In the genomic region with DNA sequence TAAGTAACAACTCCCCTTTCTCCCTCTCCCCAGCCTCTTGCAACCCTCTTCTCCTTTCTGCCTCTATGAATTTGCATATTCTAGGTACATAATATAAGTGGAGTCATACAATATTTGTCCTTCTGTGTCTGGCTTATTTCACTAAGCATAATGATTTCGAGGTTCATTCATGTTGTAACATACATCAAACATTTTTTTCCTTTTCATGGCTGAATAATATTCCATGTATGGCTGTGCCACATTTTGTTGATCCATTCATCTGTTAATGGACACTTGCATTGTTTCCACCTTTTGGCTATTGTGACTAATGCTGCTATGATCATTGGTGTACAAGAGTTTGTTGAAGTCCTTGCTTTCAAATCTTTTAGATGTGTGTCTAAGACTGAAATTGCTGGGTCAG, we compare ENCODE assay signal across 37 cellular contexts. TPM values are rescaled to one million over a fixed set of nuclear protein-coding genes. Genes with fewer than 3 reads are reported as not detected.
"Had no signal": no experiment of that assay in that cellular context is flagged by ENCODE, and none has a peak within 500 bp of the region (broad histone marks: within the 10 kb centered on the region; RNA-seq: fewer than 3 reads in every experiment).

No MANE protein-coding gene starts in this region.

- H3K36me3 ChIP-seq: adrenal gland, ascending aorta, brain microvascular endothelial cell, breast epithelium, cardiac muscle cell had no signal

- H3K9me3 ChIP-seq: adrenal gland, ascending aorta, body of pancreas, breast epithelium had no signal

- H3K27me3 ChIP-seq: ascending aorta, body of pancreas, breast epithelium, cardiac muscle cell had no signal

- H3K27ac ChIP-seq: adrenal gland, ascending aorta, body of pancreas, brain microvascular endothelial cell, breast epithelium, cardiac muscle cell had no signal

- H3K4me3 ChIP-seq: adrenal gland, ascending aorta, body of pancreas, breast epithelium, cardiac muscle cell had no signal

- ATAC-seq: activated naive CD4-positive, alpha-beta T cell treated with anti-CD3 and anti-CD28 coated beads, Interleukin-2, amount 50 U/mL, for 72 hours; activated naive CD8-positive, alpha-beta T cell treated with anti-CD3 and anti-CD28 coated beads, Interleukin-2, amount 50 U/mL, for 24 hours; activated T-cell treated with anti-CD3 and anti-CD28 coated beads, Interleukin-2, amount 50 U/mL, for 4 hours; activated T-cell treated with anti-CD3 and anti-CD28 coated beads, Interleukin-2, amount 50 U/mL, for 72 hours; activated T-helper 17 cell treated with anti-CD3 and anti-CD28 coated beads, Interleukin-2, amount 50 U/mL, for 72 hours; body of pancreas had no signal

- DNase-seq: activated effector memory CD4-positive, alpha-beta T cell treated with anti-CD3 and anti-CD28 coated beads, Interleukin-2, amount 50 U/mL, for 16 hours; activated effector memory CD4-positive, alpha-beta T cell treated with Interleukin-2 at 50 U/mL for 16 hours; activated gamma-delta T cell; activated gamma-delta T cell treated with Interleukin-2 at 50 U/mL for 16 hours; activated naive CD4-positive, alpha-beta T cell; activated naive CD4-positive, alpha-beta T cell treated with anti-CD3 and anti-CD28 coated beads for 36 hours; activated naive CD4-positive, alpha-beta T cell treated with anti-CD3 and anti-CD28 coated beads, Interleukin-2, amount 10 ng/mL, durations not matched to agents 7 days and 5 days; activated naive CD4-positive, alpha-beta T cell treated with anti-CD3 and anti-CD28 coated beads, Interleukin-2, amount 50 U/mL, for 16 hours; activated naive CD4-positive, alpha-beta T cell treated with Interleukin-2 at 50 U/mL for 16 hours; activated naive CD8-positive, alpha-beta T cell treated with anti-CD3 and anti-CD28 coated beads for 36 hours; activated naive CD8-positive, alpha-beta T cell treated with anti-CD3 and anti-CD28 coated beads, Interleukin-2, amount 10 ng/mL, durations not matched to agents 7 days and 5 days; activated naive CD8-positive, alpha-beta T cell treated with anti-CD3 and anti-CD28 coated beads, Interleukin-2, amount 50 U/mL, for 24 hours; activated T-cell treated with anti-CD3 and anti-CD28 coated beads, Interleukin-2, amount 50 U/mL, for 1 hour; activated T-cell treated with anti-CD3 and anti-CD28 coated beads, Interleukin-2, amount 50 U/mL, for 24 hours; activated T-cell treated with anti-CD3 and anti-CD28 coated beads, Interleukin-2, amount 50 U/mL, for 4 hours; activated T-cell treated with anti-CD3 and anti-CD28 coated beads, Interleukin-2, amount 50 U/mL, for 48 hours; activated T-cell treated with anti-CD3 and anti-CD28 coated beads, Interleukin-2, amount 50 U/mL, for 72 hours; adrenal gland; amniotic stem cell; amygdala; anterior cingulate cortex; aorta; body of pancreas; brain microvascular endothelial cell; caudate nucleus; central memory CD4-positive, alpha-beta T cell had no signal

- FAIRE-seq: astrocyte, bronchial epithelial cell had no signal

- H3K4me1 ChIP-seq: adrenal gland, ascending aorta, body of pancreas, breast epithelium had no signal

RNA-seq across cellular contexts. Expression of a gene that starts 17.6 kb away (rescaled TPM):
- total RNA-seq: activated naive CD4-positive, alpha-beta T cell treated with anti-CD3 and anti-CD28 coated beads, Interleukin-2, amount 50 U/mL, for 72 hours; activated naive CD8-positive, alpha-beta T cell treated with anti-CD3 and anti-CD28 coated beads for 36 hours; activated naive CD8-positive, alpha-beta T cell treated with anti-CD3 and anti-CD28 coated beads, Interleukin-2, amount 10 ng/mL, durations not matched to agents 7 days and 5 days; activated T-cell treated with anti-CD3 and anti-CD28 coated beads, Interleukin-2, amount 50 U/mL, for 72 hours; activated T-helper 1 cell treated with anti-CD3 and anti-CD28 coated beads, Interleukin-12 subunit alpha, Interleukin-12 subunit beta, Interleukin-2, Interleukin-4 antibody, amounts not matched to agents 30 ng/mL and 10 ng/mL and 1 ng/mL, durations not matched to agents 14 hours and 24 hours and 36 hours; activated T-helper 2 cell treated with anti-CD3 and anti-CD28 coated beads, Interferon-gamma antibody, Interleukin-2, Interleukin-4, amounts not matched to agents 10 μg/mL and 5 μg/mL and 100 μg/mL, durations not matched to agents 14 hours and 24 hours and 36 hours; ascending aorta; cardiac septum; chondrocyte had no signal
